Comparison of ENCODE assay signal across 20 cellular contexts in the genomic region with DNA sequence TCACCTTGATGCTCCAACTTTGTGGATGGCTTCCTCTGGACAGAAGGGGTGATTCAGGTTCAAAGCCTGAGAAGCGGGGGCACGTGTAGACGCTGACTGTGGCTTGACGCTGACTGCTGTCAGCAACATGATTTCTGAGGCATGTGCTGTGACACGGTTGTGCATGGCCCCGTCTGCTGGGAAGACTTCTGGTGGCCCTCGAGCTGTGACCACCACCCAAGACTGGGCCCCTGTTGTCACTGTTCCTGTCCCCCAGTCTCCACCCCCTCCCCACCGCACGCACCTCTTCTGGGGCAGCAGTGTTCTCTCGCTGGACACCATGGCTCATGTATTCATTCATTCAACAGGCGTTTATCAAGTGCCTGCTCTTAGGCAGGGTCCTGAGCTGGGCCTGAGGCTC.
DNase-seq lines count a peak whose midpoint lies in the region; ATAC-seq and TF ChIP-seq lines count a peak whose summit lies in the region.
"Had no signal": no experiment of that assay in that cellular context is flagged by ENCODE, and none has a peak within 500 bp of the region (broad histone marks: within the 10 kb centered on the region; RNA-seq: fewer than 3 reads in every experiment).

No MANE protein-coding gene starts in this region.

- peak overlapping the region; percentile 13 for H3K27ac Mint-ChIP-seq in activated T-cell treated with anti-CD3 and anti-CD28 coated beads, Interleukin-2, amount 50 U/mL, for 72 hours
- peak overlapping the region; percentile 35 for H3K27ac Mint-ChIP-seq in CD8-positive, alpha-beta T cell
- H3K27ac Mint-ChIP-seq in activated naive CD8-positive, alpha-beta T cell treated with anti-CD3 and anti-CD28 coated beads, Interleukin-2, amount 10 ng/mL, durations not matched to agents 7 days and 5 days = peak overlapping the region; percentile 63
- H3K27ac Mint-ChIP-seq in stimulated activated effector memory CD8-positive, alpha-beta T cell treated with anti-CD3 and anti-CD28 coated beads, Interleukin-12 subunit alpha, Interleukin-12 subunit beta, amount 100 ng/mL, for 72 hours = peak overlapping the region; percentile 88

- peaks cover 0 to 3% of the 10 kb centered on the region in 2 donors for H3K9me3 Mint-ChIP-seq in activated T-cell treated with anti-CD3 and anti-CD28 coated beads, Interleukin-2, amount 50 U/mL, for 72 hours
- peaks cover 5% of the 10 kb centered on the region for H3K9me3 Mint-ChIP-seq in activated T-cell treated with anti-CD3 and anti-CD28 coated beads, Interleukin-2, amount 50 U/mL, for 4 hours
- H3K9me3 Mint-ChIP-seq in CD8-positive, alpha-beta T cell = no peaks in the 10 kb centered on the region
- H3K9me3 Mint-ChIP-seq in activated naive CD8-positive, alpha-beta T cell treated with anti-CD3 and anti-CD28 coated beads, Interleukin-2, amount 10 ng/mL, durations not matched to agents 7 days and 5 days = peaks cover 4% of the 10 kb centered on the region
- H3K9me3 Mint-ChIP-seq in stimulated activated effector memory CD8-positive, alpha-beta T cell treated with anti-CD3 and anti-CD28 coated beads, Interleukin-12 subunit alpha, Interleukin-12 subunit beta, amount 100 ng/mL, for 72 hours = no peaks in the 10 kb centered on the region

- 51% methylated on average over 9 of the region's 11 CpGs for WGBS in mammary epithelial cell (ENCODE audit: low coverage, missing lambda C conversion rate)

- POLR2A ChIA-PET in CD8-positive, alpha-beta T cell (lab: Charles Lee) = no interaction called here
- POLR2A ChIA-PET in activated naive CD8-positive, alpha-beta T cell treated with anti-CD3 and anti-CD28 coated beads, Interleukin-2, amount 10 ng/mL, durations not matched to agents 7 days and 5 days (lab: Charles Lee) = no interaction called here

- in situ Hi-C loops in mammary epithelial cell (cut with MboI; ENCODE audit: low sequenced_read_pairs in 2 of 2) = no loop called here

- H2AFZ ChIP-seq in mammary epithelial cell (ENCODE audit: low read depth, low read length) = no peak overlapping the region

- intact Hi-C loops in CD8-positive, alpha-beta T cell (cut with DNase I, micrococcal nuclease) = no loop called here
- intact Hi-C loops in mammary epithelial cell (cut with micrococcal nuclease) = no loop called here

- H4K20me1 ChIP-seq in mammary epithelial cell (ENCODE audit: insufficient read depth, low read length) = no peaks in the 10 kb centered on the region

- no peaks in the 10 kb centered on the region for H3K27me3 ChIP-seq in CD8-positive, alpha-beta T cell (ENCODE audit: insufficient read depth, low read length)
- no peaks in the 10 kb centered on the region for H3K27me3 ChIP-seq in mammary epithelial cell (ENCODE audit: insufficient read depth, low read length)
- H3K27me3 ChIP-seq: upper lobe of left lung had no signal

- no peak for ATAC-seq in activated T-cell treated with anti-CD3 and anti-CD28 coated beads, Interleukin-2, amount 50 U/mL, for 72 hours (replicated peaks in 1 of 2)
- ATAC-seq in activated T-cell treated with anti-CD3 and anti-CD28 coated beads, Interleukin-2, amount 50 U/mL, for 4 hours = no peak
- ATAC-seq in CD8-positive, alpha-beta T cell = no peak
- no peak for ATAC-seq in activated naive CD8-positive, alpha-beta T cell treated with anti-CD3 and anti-CD28 coated beads, Interleukin-2, amount 10 ng/mL, durations not matched to agents 7 days and 5 days (ENCODE audit: low read depth)
- no peak for ATAC-seq in stimulated activated effector memory CD8-positive, alpha-beta T cell treated with anti-CD3 and anti-CD28 coated beads, Interleukin-12 subunit alpha, Interleukin-12 subunit beta, amount 100 ng/mL, for 72 hours
- ATAC-seq: Panc1 had no signal

- dilution Hi-C loops in mammary epithelial cell (cut with HindIII; ENCODE audit: low sequenced_read_pairs) = no loop called here

- no peaks in the 10 kb centered on the region for H3K36me3 ChIP-seq in CD8-positive, alpha-beta T cell (ENCODE audit: insufficient read depth, low read length)
- no peaks in the 10 kb centered on the region for H3K36me3 ChIP-seq in mammary epithelial cell (ENCODE audit: insufficient read depth, low read length)
- H3K36me3 ChIP-seq: upper lobe of left lung had no signal

- no peak overlapping the region for H3K4me3 ChIP-seq in CD8-positive, alpha-beta T cell (ENCODE audit: low read depth, low read length)
- H3K4me3 ChIP-seq in mammary epithelial cell (replicated peaks in 1 of 3; ENCODE audit: insufficient read depth in 1 of 3, low read depth in 2 of 3, low read length in 3 of 3) = no peak overlapping the region
- H3K4me3 ChIP-seq: upper lobe of left lung had no signal

- BruUV-seq in mammary epithelial cell (replicated peaks; lab: Mats Ljungman, UMichigan) = no TSS peak

- DNase-seq in activated T-cell treated with anti-CD3 and anti-CD28 coated beads, Interleukin-2, amount 50 U/mL, for 72 hours = no peak
- no peak for DNase-seq in activated T-cell treated with anti-CD3 and anti-CD28 coated beads, Interleukin-2, amount 50 U/mL, for 4 hours
- no peak for DNase-seq in CD8-positive, alpha-beta T cell
- no peak for DNase-seq in activated naive CD8-positive, alpha-beta T cell treated with anti-CD3 and anti-CD28 coated beads, Interleukin-2, amount 10 ng/mL, durations not matched to agents 7 days and 5 days
- no peak for DNase-seq in stimulated activated effector memory CD8-positive, alpha-beta T cell treated with anti-CD3 and anti-CD28 coated beads, Interleukin-12 subunit alpha, Interleukin-12 subunit beta, amount 100 ng/mL, for 72 hours (ENCODE audit: low spot score in 2 of 2)
- DNase-seq in mammary epithelial cell = no peak
- no peak for DNase-seq in stimulated activated naive CD4-positive, alpha-beta T cell (lab: John Stamatoyannopoulos, UW)
- no peak for DNase-seq in DMS 273 (lab: John Stamatoyannopoulos, UW; ENCODE audit: unreplicated experiment)
- DNase-seq: activated CD4-positive, alpha-beta T cell treated with anti-CD3 and anti-CD28 coated beads for 1 hour; C1 segment of cervical spinal cord; EL; HCEC 1CT; IMR-90; mesendoderm; NCI-H1092 treated with DMSO at 0.1 percent for 48 hours; NCI-H1930; NCI-H526 treated with DMSO at 0.1 percent for 48 hours; SHP77 treated with DMSO at 0.1 percent for 48 hours; upper lobe of left lung had no signal

- CTCF ChIA-PET in CD8-positive, alpha-beta T cell (lab: Charles Lee) = interaction anchor here (0.9 to 2.0 kb wide), 2 partner anchors 10 to 265 kb away, joined by 3 to 9 read pairs; no protein-coding TSS in a partner anchor
- CTCF ChIA-PET in mammary epithelial cell (lab: Charles Lee; ENCODE audit: low non-redundant PET) = no interaction called here

- H3K4me1 ChIP-seq in CD8-positive, alpha-beta T cell (ENCODE audit: insufficient read depth, low read length) = peaks cover 12% of the 10 kb centered on the region
- H3K4me1 ChIP-seq in mammary epithelial cell (ENCODE audit: insufficient read depth, low read length) = no peaks in the 10 kb centered on the region
- H3K4me1 ChIP-seq: upper lobe of left lung had no signal

- H3K27ac ChIP-seq in CD8-positive, alpha-beta T cell (ENCODE audit: low read depth, low read length) = no peak overlapping the region
- no peak overlapping the region for H3K27ac ChIP-seq in mammary epithelial cell (ENCODE audit: insufficient read depth, low read depth, low read length)
- H3K27ac ChIP-seq: upper lobe of left lung had no signal

- H3K9ac ChIP-seq in mammary epithelial cell (ENCODE audit: insufficient read depth, low read length) = no peak overlapping the region

- H3K4me2 ChIP-seq in mammary epithelial cell (ENCODE audit: insufficient read depth, low read depth, low read length) = no peak overlapping the region

- H3K9me3 ChIP-seq in CD8-positive, alpha-beta T cell (ENCODE audit: low read length) = no peaks in the 10 kb centered on the region
- H3K9me3 ChIP-seq in mammary epithelial cell (replicated peaks; ENCODE audit: insufficient read depth, low read length) = peaks cover 11% of the 10 kb centered on the region
- H3K9me3 ChIP-seq: upper lobe of left lung had no signal

- TF ChIP-seq CTCF in CD8-positive, alpha-beta T cell (IDR thresholded peaks at IDR 0.05) = no peak
- TF ChIP-seq CTCF in mammary epithelial cell (conservative IDR thresholded peaks at IDR 0.05 in 1 of 2, IDR thresholded peaks at IDR 0.05 in 1 of 2; ENCODE audit: extremely low read depth in 1 of 2, insufficient read depth in 1 of 2, low read depth in 1 of 2, low read length in 2 of 2) = no peak

- peaks cover 0 to 9% of the 10 kb centered on the region in 2 donors for H3K36me3 Mint-ChIP-seq in activated T-cell treated with anti-CD3 and anti-CD28 coated beads, Interleukin-2, amount 50 U/mL, for 72 hours (ENCODE audit: insufficient read depth in 2 of 2)
- peaks cover 15% of the 10 kb centered on the region for H3K36me3 Mint-ChIP-seq in activated T-cell treated with anti-CD3 and anti-CD28 coated beads, Interleukin-2, amount 50 U/mL, for 4 hours (ENCODE audit: insufficient read depth)
- peaks cover 59% of the 10 kb centered on the region for H3K36me3 Mint-ChIP-seq in CD8-positive, alpha-beta T cell
- peaks cover 50% of the 10 kb centered on the region for H3K36me3 Mint-ChIP-seq in activated naive CD8-positive, alpha-beta T cell treated with anti-CD3 and anti-CD28 coated beads, Interleukin-2, amount 10 ng/mL, durations not matched to agents 7 days and 5 days
- H3K36me3 Mint-ChIP-seq in stimulated activated effector memory CD8-positive, alpha-beta T cell treated with anti-CD3 and anti-CD28 coated beads, Interleukin-12 subunit alpha, Interleukin-12 subunit beta, amount 100 ng/mL, for 72 hours = peaks cover 5% of the 10 kb centered on the region

- no peaks in the 10 kb centered on the region for H3K27me3 Mint-ChIP-seq in activated T-cell treated with anti-CD3 and anti-CD28 coated beads, Interleukin-2, amount 50 U/mL, for 72 hours (ENCODE audit: low read depth)
- H3K27me3 Mint-ChIP-seq in activated T-cell treated with anti-CD3 and anti-CD28 coated beads, Interleukin-2, amount 50 U/mL, for 4 hours (ENCODE audit: low read depth) = no peaks in the 10 kb centered on the region
- no peaks in the 10 kb centered on the region for H3K27me3 Mint-ChIP-seq in CD8-positive, alpha-beta T cell (ENCODE audit: low read depth)
- no peaks in the 10 kb centered on the region for H3K27me3 Mint-ChIP-seq in activated naive CD8-positive, alpha-beta T cell treated with anti-CD3 and anti-CD28 coated beads, Interleukin-2, amount 10 ng/mL, durations not matched to agents 7 days and 5 days

- H3K4me3 Mint-ChIP-seq in activated T-cell treated with anti-CD3 and anti-CD28 coated beads, Interleukin-2, amount 50 U/mL, for 72 hours = no peak overlapping the region
- H3K4me3 Mint-ChIP-seq in activated T-cell treated with anti-CD3 and anti-CD28 coated beads, Interleukin-2, amount 50 U/mL, for 4 hours = no peak overlapping the region
- no peak overlapping the region for H3K4me3 Mint-ChIP-seq in CD8-positive, alpha-beta T cell
- H3K4me3 Mint-ChIP-seq in activated naive CD8-positive, alpha-beta T cell treated with anti-CD3 and anti-CD28 coated beads, Interleukin-2, amount 10 ng/mL, durations not matched to agents 7 days and 5 days = no peak overlapping the region
- H3K4me3 Mint-ChIP-seq in stimulated activated effector memory CD8-positive, alpha-beta T cell treated with anti-CD3 and anti-CD28 coated beads, Interleukin-12 subunit alpha, Interleukin-12 subunit beta, amount 100 ng/mL, for 72 hours = no peak overlapping the region

- H3K79me2 ChIP-seq in mammary epithelial cell (ENCODE audit: insufficient read depth, low read length) = no peaks in the 10 kb centered on the region

- peaks cover 31% of the 10 kb centered on the region for H3K4me1 Mint-ChIP-seq in activated T-cell treated with anti-CD3 and anti-CD28 coated beads, Interleukin-2, amount 50 U/mL, for 72 hours (ENCODE audit: low read depth)
- H3K4me1 Mint-ChIP-seq in activated T-cell treated with anti-CD3 and anti-CD28 coated beads, Interleukin-2, amount 50 U/mL, for 4 hours (ENCODE audit: low read depth) = peaks cover 37% of the 10 kb centered on the region
- peaks cover 47% of the 10 kb centered on the region for H3K4me1 Mint-ChIP-seq in CD8-positive, alpha-beta T cell (ENCODE audit: low read depth)
- H3K4me1 Mint-ChIP-seq in activated naive CD8-positive, alpha-beta T cell treated with anti-CD3 and anti-CD28 coated beads, Interleukin-2, amount 10 ng/mL, durations not matched to agents 7 days and 5 days = peaks cover 18% of the 10 kb centered on the region
- peaks cover 32% of the 10 kb centered on the region for H3K4me1 Mint-ChIP-seq in stimulated activated effector memory CD8-positive, alpha-beta T cell treated with anti-CD3 and anti-CD28 coated beads, Interleukin-12 subunit alpha, Interleukin-12 subunit beta, amount 100 ng/mL, for 72 hours

Comparison
In these comparisons a context has a peak if more than half of its experiments do, and no peak if none do; other contexts are left out.
1. H3K27ac Mint-ChIP-seq: peak in every context shown above with its lines; median percentile 88 in stimulated activated effector memory CD8-positive, alpha-beta T cell treated with anti-CD3 and anti-CD28 coated beads, Interleukin-12 subunit alpha, Interleukin-12 subunit beta, amount 100 ng/mL, for 72 hours; 63 in activated naive CD8-positive, alpha-beta T cell treated with anti-CD3 and anti-CD28 coated beads, Interleukin-2, amount 10 ng/mL, durations not matched to agents 7 days and 5 days; 35 in CD8-positive, alpha-beta T cell; 13 in activated T-cell treated with anti-CD3 and anti-CD28 coated beads, Interleukin-2, amount 50 U/mL, for 72 hours.